In genomic region chr2:122422384-122422991, GRCh38 we compare ENCODE assay signal across 16 cellular contexts.
DNase-seq lines count a peak whose midpoint lies in the region; FAIRE-seq and TF ChIP-seq lines count a peak whose summit lies in the region.
"Had no signal": no experiment of that assay in that cellular context is flagged by ENCODE, and none has a peak within 500 bp of the region (broad histone marks: within the 10 kb centered on the region; RNA-seq: fewer than 3 reads in every experiment).

No MANE protein-coding gene starts in this region.

- H3K27me3 ChIP-seq in bronchial epithelial cell (ENCODE audit: control insufficient read depth, insufficient read depth, low read length): no peaks in the 10 kb centered on the region
- H3K27me3 ChIP-seq: BE2C had no signal

- H3K9me3 Mint-ChIP-seq in T-helper 2 cell treated with Interferon-gamma antibody and Interleukin-4, amounts not matched to agents 5 μg/mL and 100 μg/mL, for 36 hours: no peaks in the 10 kb centered on the region

- H3K27ac Mint-ChIP-seq in T-helper 2 cell treated with Interferon-gamma antibody and Interleukin-4, amounts not matched to agents 5 μg/mL and 100 μg/mL, for 36 hours: no peak overlapping the region
- H3K27ac Mint-ChIP-seq: CD4-positive, alpha-beta memory T cell had no signal

- DNase-seq in AG10803 (ENCODE audit: low read depth) (peak; percentile 16), GM03348 (ENCODE audit: low spot score) (peak; percentile 10), bronchial epithelial cell (ENCODE audit: low read depth) (peak; percentile 34), fibroblast of pulmonary artery (ENCODE audit: low read depth) (peak; percentile 14), 8988T (no peak), T-helper 9 cell (no peak)
- DNase-seq in T-helper 2 cell treated with Interferon-gamma antibody and Interleukin-4, amounts not matched to agents 5 μg/mL and 100 μg/mL, for 36 hours (ENCODE audit: low spot score): no peak
- DNase-seq: BE2C; CD4-positive, alpha-beta memory T cell; DMS79; EL; KBM-7 had no signal

- H3K4me3 ChIP-seq in AG10803 (ENCODE audit: low read length) (no peak overlapping the region), bronchial epithelial cell (ENCODE audit: low read depth, low read length) (no peak overlapping the region), fibroblast of pulmonary artery (replicated peaks; ENCODE audit: low read depth, low read length) (no peak overlapping the region)
- H3K4me3 ChIP-seq: HAP-1 had no signal

- H3K4me3 Mint-ChIP-seq in T-helper 2 cell treated with Interferon-gamma antibody and Interleukin-4, amounts not matched to agents 5 μg/mL and 100 μg/mL, for 36 hours: no peak overlapping the region
- H3K4me3 Mint-ChIP-seq: CD4-positive, alpha-beta memory T cell had no signal

- H3K36me3 ChIP-seq in bronchial epithelial cell (ENCODE audit: control insufficient read depth, insufficient read depth, low read length): no peaks in the 10 kb centered on the region
- H3K36me3 ChIP-seq: BE2C, HAP-1 had no signal

- FAIRE-seq in bronchial epithelial cell (lab: Jason Lieb, UNC): no peak
- FAIRE-seq: G401.6, GM12892, H1 had no signal

- no peaks in the 10 kb centered on the region for H3K36me3 Mint-ChIP-seq in T-helper 2 cell treated with Interferon-gamma antibody and Interleukin-4, amounts not matched to agents 5 μg/mL and 100 μg/mL, for 36 hours (ENCODE audit: low read depth)
- H3K36me3 Mint-ChIP-seq: CD4-positive, alpha-beta memory T cell had no signal

- TF ChIP-seq CTCF in AG10803 (conservative IDR thresholded peaks at IDR 0.05; ENCODE audit: low read length) (no peak), bronchial epithelial cell (IDR thresholded peaks at IDR 0.05; ENCODE audit: insufficient read depth, low read length, severe bottlenecking) (no peak), fibroblast of pulmonary artery (IDR thresholded peaks at IDR 0.05; ENCODE audit: low read length, missing control alignments) (no peak)

- H3K4me1 Mint-ChIP-seq in T-helper 2 cell treated with Interferon-gamma antibody and Interleukin-4, amounts not matched to agents 5 μg/mL and 100 μg/mL, for 36 hours (ENCODE audit: low read depth): no peaks in the 10 kb centered on the region
- H3K4me1 Mint-ChIP-seq: CD4-positive, alpha-beta memory T cell had no signal

- no peaks in the 10 kb centered on the region for H3K27me3 Mint-ChIP-seq in T-helper 2 cell treated with Interferon-gamma antibody and Interleukin-4, amounts not matched to agents 5 μg/mL and 100 μg/mL, for 36 hours (ENCODE audit: low read depth)
- H3K27me3 Mint-ChIP-seq: CD4-positive, alpha-beta memory T cell had no signal

Comparison
In these comparisons a context has a peak if more than half of its experiments do, and no peak if none do; other contexts are left out.
1. DNase-seq: peak in AG10803 (single experiment), GM03348 (single experiment), bronchial epithelial cell (single experiment) and fibroblast of pulmonary artery (single experiment); none in T-helper 2 cell treated with Interferon-gamma antibody and Interleukin-4, amounts not matched to agents 5 μg/mL and 100 μg/mL, for 36 hours (single experiment), 8988T (single experiment) and T-helper 9 cell (single experiment).